ENCODE assay signal across 16 cellular contexts in the genomic region with DNA sequence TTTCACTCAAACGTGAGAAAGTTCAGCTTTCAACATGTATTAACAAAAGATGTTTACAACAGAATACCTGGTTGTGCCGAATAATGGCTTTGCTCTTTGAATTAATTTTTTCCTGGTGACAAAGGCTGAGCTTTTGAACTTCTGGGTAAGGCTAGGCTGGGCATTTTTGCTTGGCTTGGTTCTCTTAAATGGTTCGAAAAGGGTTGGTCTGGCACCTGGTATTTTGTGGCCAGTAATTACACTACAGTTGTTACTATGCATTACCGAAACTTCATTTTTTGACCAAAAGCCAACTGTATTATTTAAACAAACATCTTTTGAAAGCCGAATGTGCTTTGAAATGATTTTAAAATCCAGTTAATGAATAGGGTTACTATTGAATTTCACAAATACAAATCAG. TPM values are rescaled to one million over a fixed set of nuclear protein-coding genes. Genes with fewer than 3 reads are reported as not detected.
DNase-seq lines count a peak whose midpoint lies in the region; TF ChIP-seq lines count a peak whose summit lies in the region.
"Had no signal": no experiment of that assay in that cellular context is flagged by ENCODE, and none has a peak within 500 bp of the region (broad histone marks: within the 10 kb centered on the region; RNA-seq: fewer than 3 reads in every experiment).

No MANE protein-coding gene starts in this region.

- H3K4me3 ChIP-seq in A673 (ENCODE audit: low read depth, low read length, poor library complexity, severe bottlenecking) (peak overlapping the region; percentile 2), endodermal cell (ENCODE audit: low read length) (no peak overlapping the region), vagina (no peak overlapping the region)
- H3K4me3 ChIP-seq: GM12878 had no signal

- H3K27ac ChIP-seq in A673 (ENCODE audit: low read depth, low read length, poor library complexity, severe bottlenecking): peak overlapping the region; percentile 47
- no peak overlapping the region for H3K27ac ChIP-seq in endodermal cell (ENCODE audit: low read depth, low read length)
- no peak overlapping the region for H3K27ac ChIP-seq in vagina
- H3K27ac ChIP-seq: HL-60 had no signal

- H3K27ac Mint-ChIP-seq in endodermal cell: no peak overlapping the region
- H3K27ac Mint-ChIP-seq: HFFc6 had no signal

- H3K4me3 Mint-ChIP-seq in endodermal cell: no peak overlapping the region
- H3K4me3 Mint-ChIP-seq: CD14-positive monocyte; CD8-positive, alpha-beta memory T cell; HFFc6 had no signal

- DNase-seq in A673 (ENCODE audit: low spot score) (no peak), COR-L47 (lab: John Stamatoyannopoulos, UW) (peak; percentile 42), NCI-H1105 (lab: John Stamatoyannopoulos, UW) (peak; percentile 13), endodermal cell (no peak), NCI-H1092 (lab: John Stamatoyannopoulos, UW) (no peak), MV-4-11 (lab: John Stamatoyannopoulos, UW) (no peak), vagina (ENCODE audit: extremely low spot score in 2 of 2) (no peak), SIG-M5 (lab: John Stamatoyannopoulos, UW) (no peak)
- DNase-seq: BE2C; CD8-positive, alpha-beta memory T cell; DMS53; HCEC 1CT; HFFc6 had no signal

- no peaks in the 10 kb centered on the region for H3K27me3 ChIP-seq in A673 (replicated peaks; ENCODE audit: insufficient read depth, low read depth, low read length, poor library complexity)
- peaks cover 7% of the 10 kb centered on the region for H3K27me3 ChIP-seq in endodermal cell (ENCODE audit: control insufficient read depth, insufficient read depth, low read length, poor library complexity, severe bottlenecking)
- H3K27me3 ChIP-seq in vagina: no peaks in the 10 kb centered on the region
- H3K27me3 ChIP-seq: BE2C had no signal

- CTCF ChIA-PET in A673 (lab: Charles Lee): no interaction called here

- H3K9me3 ChIP-seq in A673 (ENCODE audit: low read depth, low read length, poor library complexity, severe bottlenecking) (no peaks in the 10 kb centered on the region), endodermal cell (ENCODE audit: control insufficient read depth, low read length) (no peaks in the 10 kb centered on the region), vagina (no peaks in the 10 kb centered on the region)
- H3K9me3 ChIP-seq: BE2C had no signal

- WGBS in endodermal cell (ENCODE audit: insufficient coverage in 1 of 2, insufficient read length in 1 of 2), 2 experiments: 81 to 100% methylated on average over 2 to 5 of the region's 5 CpGs

- POLR2A ChIA-PET in A673 (lab: Charles Lee; ENCODE audit: low non-redundant PET): interaction anchor here (0.6 kb wide), 1 partner anchor 9 kb away, joined by 3 read pairs; no protein-coding TSS in a partner anchor

- intact Hi-C loops in A673 (cut with micrococcal nuclease; ENCODE audit: unreplicated experiment) (no loop called here), vagina (cut with DNase I) (no loop called here)

- peaks cover 61% of the 10 kb centered on the region for H3K4me1 Mint-ChIP-seq in endodermal cell

- H3K9ac ChIP-seq in endodermal cell (ENCODE audit: extremely low read depth, low read length, poor library complexity, severe bottlenecking): peak overlapping the region; percentile 30

- no peaks in the 10 kb centered on the region for H3K36me3 Mint-ChIP-seq in endodermal cell (ENCODE audit: low read depth)
- H3K36me3 Mint-ChIP-seq: CD8-positive, alpha-beta memory T cell had no signal

- no peaks in the 10 kb centered on the region for H3K9me3 Mint-ChIP-seq in endodermal cell
- H3K9me3 Mint-ChIP-seq: CD8-positive, alpha-beta memory T cell; HFFc6 had no signal

- H3K36me3 ChIP-seq in A673 (ENCODE audit: insufficient read depth, low read length, poor library complexity, severe bottlenecking) (no peaks in the 10 kb centered on the region), endodermal cell (ENCODE audit: control insufficient read depth, insufficient read depth, low read length) (no peaks in the 10 kb centered on the region), vagina (no peaks in the 10 kb centered on the region)
- H3K36me3 ChIP-seq: BE2C had no signal

- TF ChIP-seq CTCF in A673 (conservative IDR thresholded peaks at IDR 0.05; ENCODE audit: low read depth, low read length) (no peak), endodermal cell (conservative IDR thresholded peaks at IDR 0.05) (no peak), vagina (IDR thresholded peaks at IDR 0.05) (no peak)

- peaks cover 3% of the 10 kb centered on the region for H3K27me3 Mint-ChIP-seq in endodermal cell (ENCODE audit: insufficient read depth)
- H3K27me3 Mint-ChIP-seq: CD8-positive, alpha-beta memory T cell had no signal

- no peak for TF ChIP-seq POLR2A in vagina (IDR thresholded peaks at IDR 0.05)

- BruUV-seq in A673 (replicated peaks; lab: Mats Ljungman, UMichigan): no TSS peak

- H3K4me1 ChIP-seq in A673 (ENCODE audit: insufficient read depth, low read length, poor library complexity, severe bottlenecking) (peaks cover 40% of the 10 kb centered on the region), endodermal cell (ENCODE audit: control insufficient read depth, insufficient read depth, low read length) (peaks cover 43% of the 10 kb centered on the region), vagina (peaks cover 11% of the 10 kb centered on the region)
- H3K4me1 ChIP-seq: BE2C had no signal

RNA-seq across cellular contexts. Expression of a gene that starts 19.3 kb away (rescaled TPM):
- total RNA-seq in A673 (2021) (72.7 and 80.0 TPM in 2 replicates), endodermal cell (10 to 100 TPM; 59.0 to 59.1 TPM), vagina (147 TPM)
- 46.2 TPM for polyA plus RNA-seq in endodermal cell (2013, experiment 1 of 2)
- polyA plus RNA-seq in endodermal cell (2013, experiment 2 of 2): 49.2 TPM

Comparison
In these comparisons a context has a peak if more than half of its experiments do, and no peak if none do; other contexts are left out.
1. DNase-seq: peak in COR-L47 (single experiment) and NCI-H1105 (single experiment); none in A673 (single experiment), endodermal cell (single experiment), NCI-H1092 (single experiment), MV-4-11 (single experiment), vagina (0 of 2) and SIG-M5 (single experiment).